20 cellular contexts compared by ENCODE assay signal in genomic region chr1:63600248-63600647, GRCh38. TPM values are rescaled to one million over a fixed set of nuclear protein-coding genes. Genes with fewer than 3 reads are reported as not detected.
DNase-seq lines count a peak whose midpoint lies in the region; ATAC-seq and TF ChIP-seq lines count a peak whose summit lies in the region.
"Had no signal": no experiment of that assay in that cellular context is flagged by ENCODE, and none has a peak within 500 bp of the region (broad histone marks: within the 10 kb centered on the region; RNA-seq: fewer than 3 reads in every experiment).

No MANE protein-coding gene starts in this region.

- H3K4me1 ChIP-seq in HEK293 (ENCODE audit: control insufficient read depth, insufficient read depth, low read length) (no peaks in the 10 kb centered on the region), right lobe of liver (peaks cover 0 to 77% (median 26%) of the 10 kb centered on the region in 4 donors), psoas muscle (peaks cover 58% of the 10 kb centered on the region), tibial nerve (no peaks in the 10 kb centered on the region)
- H3K4me1 ChIP-seq: HAP-1 had no signal

- H3K9me3 ChIP-seq in HEK293 (ENCODE audit: control insufficient read depth, insufficient read depth, low read depth, low read length) = no peaks in the 10 kb centered on the region
- H3K9me3 ChIP-seq in right lobe of liver = no peaks in the 10 kb centered on the region
- H3K9me3 ChIP-seq in psoas muscle = no peaks in the 10 kb centered on the region
- no peaks in the 10 kb centered on the region for H3K9me3 ChIP-seq in tibial nerve
- H3K9me3 ChIP-seq: HAP-1 had no signal

- peaks cover 40% of the 10 kb centered on the region for H3K4me1 Mint-ChIP-seq in WTC11
- peaks cover 46% of the 10 kb centered on the region for H3K4me1 Mint-ChIP-seq in stimulated activated effector memory CD8-positive, alpha-beta T cell treated with anti-CD3 and anti-CD28 coated beads, Interleukin-12 subunit alpha, Interleukin-12 subunit beta, amount 100 ng/mL, for 72 hours

- no peak for TF ChIP-seq CTCF in HEK293 (tag by site-specific recombination; IDR thresholded peaks at IDR 0.05)
- no peak for TF ChIP-seq CTCF in WTC11 (IDR thresholded peaks at IDR 0.05)
- no peak for TF ChIP-seq CTCF in right lobe of liver (IDR thresholded peaks at IDR 0.05)
- TF ChIP-seq CTCF in psoas muscle (IDR thresholded peaks at IDR 0.05) = no peak
- no peak for TF ChIP-seq CTCF in tibial nerve (IDR thresholded peaks at IDR 0.05)

- H3K27ac Mint-ChIP-seq in WTC11 = peak overlapping the region; percentile 20; the same call in 1 of the 2 replicates
- H3K27ac Mint-ChIP-seq in stimulated activated effector memory CD8-positive, alpha-beta T cell treated with anti-CD3 and anti-CD28 coated beads, Interleukin-12 subunit alpha, Interleukin-12 subunit beta, amount 100 ng/mL, for 72 hours = no peak overlapping the region
- H3K27ac Mint-ChIP-seq: B cell; CD4-positive, alpha-beta T cell; HFFc6 had no signal

- H3K4me3 Mint-ChIP-seq in WTC11 = no peak overlapping the region
- H3K4me3 Mint-ChIP-seq in stimulated activated effector memory CD8-positive, alpha-beta T cell treated with anti-CD3 and anti-CD28 coated beads, Interleukin-12 subunit alpha, Interleukin-12 subunit beta, amount 100 ng/mL, for 72 hours = no peak overlapping the region
- H3K4me3 Mint-ChIP-seq: B cell; CD4-positive, alpha-beta T cell; HFFc6 had no signal

- WGBS in right lobe of liver (ENCODE audit: insufficient coverage, low coverage, low lambda C conversion rate, missing lambda C conversion rate) = 24% methylated on average over 5 of the region's 5 CpGs
- WGBS in psoas muscle, 3 donors = 39 to 73% (median 49%) methylated on average over 5 of the region's 5 CpGs
- 74 to 76% methylated on average over 5 of the region's 5 CpGs for WGBS in tibial nerve, 2 donors

- intact Hi-C loops in right lobe of liver (cut with DNase I) (no loop called here), psoas muscle (cut with DNase I) (loop anchor here in 1 of 2 donors (10.0 kb wide), 1 partner anchor 445 kb away; no protein-coding TSS in a partner anchor)

- POLR2A ChIA-PET in HEK293 (lab: Yijun Ruan, JAX) = no interaction called here
- POLR2A ChIA-PET in WTC11 (lab: Charles Lee) = no interaction called here

- H3K4me3 ChIP-seq in HEK293 (ENCODE audit: low read depth, low read length) = no peak overlapping the region
- H3K4me3 ChIP-seq in right lobe of liver = peak overlapping the region in 1 of 3 donors; percentile 3
- no peak overlapping the region for H3K4me3 ChIP-seq in psoas muscle
- H3K4me3 ChIP-seq in tibial nerve = no peak overlapping the region
- H3K4me3 ChIP-seq: HAP-1 had no signal

- H3K36me3 ChIP-seq in HEK293 (ENCODE audit: control insufficient read depth in 2 of 2, insufficient read depth in 1 of 2, low read length in 2 of 2) (peaks cover 0 to 4% of the 10 kb centered on the region in 2 experiments; a peak in 1 of 3 replicates), right lobe of liver (no peaks in the 10 kb centered on the region), psoas muscle (ENCODE audit: insufficient read depth in 1 of 2, low read depth in 1 of 2) (peaks cover 0 to 14% of the 10 kb centered on the region in 2 donors), tibial nerve (no peaks in the 10 kb centered on the region)
- H3K36me3 ChIP-seq: HAP-1 had no signal

- H3K27ac ChIP-seq in HEK293 (ENCODE audit: extremely low read depth, low read depth, low read length) (no peak overlapping the region), right lobe of liver (peak overlapping the region; percentile 69 to 89 (median 82)), psoas muscle (peak overlapping the region; percentile 98), tibial nerve (no peak overlapping the region)
- H3K27ac ChIP-seq: HL-60 had no signal

- H3K27me3 ChIP-seq in right lobe of liver (no peaks in the 10 kb centered on the region), psoas muscle (ENCODE audit: insufficient read depth in 3 of 3, low read length in 2 of 3) (no peaks in the 10 kb centered on the region), tibial nerve (no peaks in the 10 kb centered on the region)

- peaks cover 10% of the 10 kb centered on the region for H3K36me3 Mint-ChIP-seq in WTC11
- H3K36me3 Mint-ChIP-seq in stimulated activated effector memory CD8-positive, alpha-beta T cell treated with anti-CD3 and anti-CD28 coated beads, Interleukin-12 subunit alpha, Interleukin-12 subunit beta, amount 100 ng/mL, for 72 hours = peaks cover 15% of the 10 kb centered on the region

- no peak for DNase-seq in WTC11 (ENCODE audit: low spot score)
- no peak for DNase-seq in right lobe of liver
- no peak for DNase-seq in psoas muscle
- no peak for DNase-seq in tibial nerve (ENCODE audit: low spot score in 2 of 2)
- DNase-seq in stimulated activated effector memory CD8-positive, alpha-beta T cell treated with anti-CD3 and anti-CD28 coated beads, Interleukin-12 subunit alpha, Interleukin-12 subunit beta, amount 100 ng/mL, for 72 hours (ENCODE audit: low spot score in 2 of 2) = no peak
- DNase-seq: ACHN; C1 segment of cervical spinal cord; Calu3; CD4-positive, alpha-beta T cell; DMS 273 treated with DMSO at 0.1 percent for 48 hours; DMS79 treated with DMSO at 0.1 percent for 48 hours; EL; HFFc6; IMR-90 had no signal

- no peak for TF ChIP-seq EP300 in tibial nerve (IDR thresholded peaks at IDR 0.05)

- CTCF ChIA-PET in HEK293 (lab: Yijun Ruan, JAX) (no interaction called here), WTC11 (lab: Charles Lee) (no interaction called here)

- H3K9me3 Mint-ChIP-seq in WTC11 = no peaks in the 10 kb centered on the region
- H3K9me3 Mint-ChIP-seq in stimulated activated effector memory CD8-positive, alpha-beta T cell treated with anti-CD3 and anti-CD28 coated beads, Interleukin-12 subunit alpha, Interleukin-12 subunit beta, amount 100 ng/mL, for 72 hours = no peaks in the 10 kb centered on the region
- H3K9me3 Mint-ChIP-seq: CD4-positive, alpha-beta T cell; HFFc6 had no signal

- H3K27me3 Mint-ChIP-seq in WTC11 (ENCODE audit: low read depth) = no peaks in the 10 kb centered on the region
- H3K27me3 Mint-ChIP-seq: B cell; CD4-positive, alpha-beta T cell had no signal

- TF ChIP-seq POLR2A in right lobe of liver (IDR thresholded peaks at IDR 0.05) (peak; percentile 17), tibial nerve (IDR thresholded peaks at IDR 0.05) (no peak)

- ATAC-seq in WTC11 (no peak), right lobe of liver (peak; percentile 59 to 80 (median 72)), psoas muscle (no peak), GM21825 (IDR thresholded peaks at IDR 0.05; ENCODE audit: unreplicated experiment) (no peak), HG03159 (IDR thresholded peaks at IDR 0.05; ENCODE audit: unreplicated experiment) (no peak)
- no peak for ATAC-seq in stimulated activated effector memory CD8-positive, alpha-beta T cell treated with anti-CD3 and anti-CD28 coated beads, Interleukin-12 subunit alpha, Interleukin-12 subunit beta, amount 100 ng/mL, for 72 hours

TF ChIP-seq in HEK293, 187 proteins besides CTCF, POLR2A, EP300 and RAD21:
- TF ChIP-seq ZNF664 (tag by site-specific recombination; IDR thresholded peaks at IDR 0.05) (peak; percentile 64; the same call in 1 of the 2 replicates), ZNF24 (tag by site-specific recombination; IDR thresholded peaks at IDR 0.05) (no peak)

TF ChIP-seq in WTC11, 78 proteins besides CTCF, POLR2A, EP300 and RAD21:
- TF ChIP-seq ELF4 (CRISPR knock-in tag; IDR thresholded peaks at IDR 0.05; ENCODE audit: low read depth) (no peak), PRRX2 (CRISPR knock-in tag; IDR thresholded peaks at IDR 0.05) (no peak), ZNF423 (CRISPR knock-in tag; IDR thresholded peaks at IDR 0.05) (no peak), E2F5 (CRISPR knock-in tag; IDR thresholded peaks at IDR 0.05) (no peak)

RNA-seq across cellular contexts. Expression of gene PGM1, which starts 7.0 kb away (rescaled TPM):
- total RNA-seq in WTC11 (2021) (111 to 146 TPM (median 143 TPM) in 3 replicates), right lobe of liver (100 to 1,000 TPM; 127 to 220 (median 157) TPM), psoas muscle (100 to 1,000 TPM; 327 to 543 (median 456) TPM), tibial nerve (10 to 100 TPM; 36.7 to 57.0 (median 50.8) TPM)
- polyA plus RNA-seq in psoas muscle = 100 to 1,000 TPM in 2 of 3 donors, 10 to 100 TPM in 1; 59.6 to 364 (median 305) TPM

Comparison
In these comparisons a context has a peak if more than half of its experiments do, and no peak if none do; other contexts are left out.
1. H3K27ac ChIP-seq: peak in right lobe of liver (3 of 3) and psoas muscle (single experiment); none in HEK293 (single experiment) and tibial nerve (0 of 4).
2. ATAC-seq: peak in right lobe of liver (4 of 4); none in WTC11 (single experiment), psoas muscle (0 of 4), GM21825 (single experiment), HG03159 (single experiment) and stimulated activated effector memory CD8-positive, alpha-beta T cell treated with anti-CD3 and anti-CD28 coated beads, Interleukin-12 subunit alpha, Interleukin-12 subunit beta, amount 100 ng/mL, for 72 hours (single experiment).